Comparison of ENCODE assay signal across 9 cellular contexts in the genomic region with DNA sequence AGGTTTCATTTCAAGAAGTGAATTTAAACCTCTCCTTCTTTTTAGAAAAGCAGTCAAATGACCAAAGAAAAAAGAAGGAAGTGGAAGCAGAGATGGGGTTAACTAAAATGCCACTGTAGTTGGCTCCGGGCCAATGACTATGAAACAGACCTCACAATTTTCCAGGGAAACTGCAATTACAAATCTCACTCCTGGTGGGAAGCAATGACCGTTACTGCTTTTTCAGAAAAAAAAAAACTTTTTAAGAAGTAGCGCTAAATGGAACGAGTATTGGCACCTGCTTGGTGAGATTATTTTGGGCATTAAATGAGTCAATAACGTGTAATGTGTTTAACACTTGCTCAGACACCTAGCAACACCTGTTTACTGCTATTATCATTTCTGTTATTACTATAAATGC. TPM values are rescaled to one million over a fixed set of nuclear protein-coding genes. Genes with fewer than 3 reads are reported as not detected.
DNase-seq lines count a peak whose midpoint lies in the region; ATAC-seq and TF ChIP-seq lines count a peak whose summit lies in the region.
"Had no signal": no experiment of that assay in that cellular context is flagged by ENCODE, and none has a peak within 500 bp of the region (broad histone marks: within the 10 kb centered on the region; RNA-seq: fewer than 3 reads in every experiment).

No MANE protein-coding gene starts in this region.

- H3K9me3 Mint-ChIP-seq in Calu3 (ENCODE audit: low read depth, unreplicated experiment) (no peaks in the 10 kb centered on the region), nephron (no peaks in the 10 kb centered on the region)

- no TSS peak for BruUV-seq in Calu3 (replicated peaks; lab: Mats Ljungman, UMichigan)

- intact Hi-C loops in Calu3 (cut with micrococcal nuclease; ENCODE audit: unreplicated experiment): loop anchor here (5.0 kb wide), 2 partner anchors 157 to 307 kb away; no protein-coding TSS in a partner anchor

- CTCF ChIA-PET in Calu3 (lab: Charles Lee): no interaction called here

- H3K4me3 Mint-ChIP-seq in Calu3 (ENCODE audit: low read depth, unreplicated experiment) (peak overlapping the region; percentile 78), nephron (peak overlapping the region; percentile 77 to 80 (median 79))

- TF ChIP-seq CTCF in Calu3 (IDR thresholded peaks at IDR 0.05; ENCODE audit: unreplicated experiment) (no peak), nephron (IDR thresholded peaks at IDR 0.05; ENCODE audit: unreplicated experiment in 3 of 3) (no peak)

- no peak overlapping the region for H3K27ac Mint-ChIP-seq in Calu3 (ENCODE audit: unreplicated experiment)
- peak overlapping the region; percentile 29 to 50 (median 44) for H3K27ac Mint-ChIP-seq in nephron

- H3K36me3 Mint-ChIP-seq in Calu3 (ENCODE audit: insufficient read depth, unreplicated experiment): peaks cover 23% of the 10 kb centered on the region
- no peaks in the 10 kb centered on the region for H3K36me3 Mint-ChIP-seq in nephron (ENCODE audit: low read depth)

- peak; percentile 33 for ATAC-seq in HG03280 (IDR thresholded peaks at IDR 0.05; ENCODE audit: unreplicated experiment)
- ATAC-seq in HG03135 (IDR thresholded peaks at IDR 0.05; ENCODE audit: unreplicated experiment): no peak
- no peak for ATAC-seq in GM18861 (IDR thresholded peaks at IDR 0.05; ENCODE audit: unreplicated experiment)
- ATAC-seq in GM21423 (IDR thresholded peaks at IDR 0.05; ENCODE audit: unreplicated experiment): no peak

- H3K4me1 Mint-ChIP-seq in Calu3 (ENCODE audit: low read depth, unreplicated experiment) (peaks cover 28% of the 10 kb centered on the region), nephron (peaks cover 35% of the 10 kb centered on the region)

- H3K27me3 Mint-ChIP-seq in Calu3 (ENCODE audit: unreplicated experiment) (peaks cover 29% of the 10 kb centered on the region), nephron (ENCODE audit: low read depth) (peaks cover 37% of the 10 kb centered on the region)

- DNase-seq in Calu3 (no peak), UCSD-AML1 (lab: John Stamatoyannopoulos, UW; ENCODE audit: unreplicated experiment) (peak; percentile 7), middle frontal gyrus (ENCODE audit: extremely low spot score, low spot score) (no peak)
- DNase-seq: DND-41 had no signal

RNA-seq across cellular contexts. Expression of a gene that starts 1.2 kb away (rescaled TPM):
- not detected in 2 replicates for total RNA-seq in Calu3 (2022)

RNA-seq across cellular contexts. Expression of a gene that starts 5.0 kb away (rescaled TPM):
- total RNA-seq in Calu3 (2022): 51.8 and 60.5 TPM in 2 replicates
